Comparison of ENCODE assay signal across 9 cellular contexts in the genomic region with DNA sequence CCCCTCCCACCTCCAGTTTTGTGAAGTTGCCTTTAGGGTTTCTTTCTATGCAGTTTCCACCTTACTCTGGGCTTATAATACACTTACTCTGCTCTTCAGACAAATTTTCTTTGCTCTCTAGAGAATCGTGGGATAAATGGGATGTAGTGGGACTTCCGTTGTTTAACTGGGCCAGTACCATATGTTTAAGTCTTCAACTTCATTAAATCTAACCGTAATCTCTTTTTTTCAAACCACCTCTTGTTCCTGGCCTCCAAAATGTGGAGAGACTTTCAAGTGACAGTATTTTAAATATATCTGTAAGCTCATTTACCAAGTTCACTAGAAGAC. TPM values are rescaled to one million over a fixed set of nuclear protein-coding genes. Genes with fewer than 3 reads are reported as not detected.
A peak's percentile ranks its signal among the peaks of the same experiment; 100 is the strongest.
DNase-seq lines count a peak whose midpoint lies in the region; ATAC-seq, FAIRE-seq and TF ChIP-seq lines count a peak whose summit lies in the region.
"Had no signal": no experiment of that assay in that cellular context is flagged by ENCODE, and none has a peak within 500 bp of the region (broad histone marks: within the 10 kb centered on the region; RNA-seq: fewer than 3 reads in every experiment).

No MANE protein-coding gene starts in this region.

- TF ChIP-seq CTCF in keratinocyte (optimal IDR thresholded peaks at IDR 0.05 in 1 of 3, IDR thresholded peaks at IDR 0.05 in 1 of 3, conservative IDR thresholded peaks at IDR 0.05 in 1 of 3; ENCODE audit: extremely low read depth in 1 of 3, insufficient read depth in 2 of 3, low read length in 3 of 3) (no peak), thyroid gland (IDR thresholded peaks at IDR 0.05) (no peak)

- FAIRE-seq in keratinocyte (lab: Jason Lieb, UNC), result no peak
- FAIRE-seq: endometrium had no signal

- intact Hi-C loops in activated T-helper 2 cell treated with anti-CD3 and anti-CD28 coated beads, Interferon-gamma antibody, Interleukin-2, Interleukin-4, amounts not matched to agents 10 μg/mL and 5 μg/mL and 100 μg/mL, durations not matched to agents 14 hours and 24 hours and 36 hours (cut with micrococcal nuclease), result loop anchor here (5.0 to 10.0 kb wide), 3 partner anchors 123 to 750 kb away; no protein-coding TSS in a partner anchor
- intact Hi-C loops in thyroid gland (cut with DNase I), result no loop called here

- no peaks in the 10 kb centered on the region for H3K9me1 ChIP-seq in keratinocyte (ENCODE audit: control insufficient read depth, extremely low read depth, insufficient read depth, low read length)

- peak overlapping the region; percentile 86 for H3K9ac ChIP-seq in keratinocyte (ENCODE audit: control insufficient read depth, extremely low read depth, insufficient read depth, low read length)

- peaks cover 58% of the 10 kb centered on the region for H3K79me2 ChIP-seq in keratinocyte (ENCODE audit: control insufficient read depth, insufficient read depth, low read length)

- no peak for ATAC-seq in activated CD8-positive, alpha-beta memory T cell treated with anti-CD3 and anti-CD28 coated beads, Interleukin-2, amount 10 ng/mL, durations not matched to agents 7 days and 5 days
- ATAC-seq in GM19463 (IDR thresholded peaks at IDR 0.05; ENCODE audit: unreplicated experiment), result no peak

- no peak for TF ChIP-seq POLR2A in thyroid gland (IDR thresholded peaks at IDR 0.05)

- H3K36me3 Mint-ChIP-seq in activated CD8-positive, alpha-beta memory T cell treated with anti-CD3 and anti-CD28 coated beads, Interleukin-2, amount 10 ng/mL, durations not matched to agents 7 days and 5 days, result peaks cover 12% of the 10 kb centered on the region
- peaks cover 21% of the 10 kb centered on the region for H3K36me3 Mint-ChIP-seq in activated T-helper 2 cell treated with anti-CD3 and anti-CD28 coated beads, Interferon-gamma antibody, Interleukin-2, Interleukin-4, amounts not matched to agents 10 μg/mL and 5 μg/mL and 100 μg/mL, durations not matched to agents 14 hours and 24 hours and 36 hours (ENCODE audit: low read depth)

- H3K27ac Mint-ChIP-seq in activated CD8-positive, alpha-beta memory T cell treated with anti-CD3 and anti-CD28 coated beads, Interleukin-2, amount 10 ng/mL, durations not matched to agents 7 days and 5 days, result peak overlapping the region; percentile 87
- peak overlapping the region; percentile 89 for H3K27ac Mint-ChIP-seq in activated T-helper 2 cell treated with anti-CD3 and anti-CD28 coated beads, Interferon-gamma antibody, Interleukin-2, Interleukin-4, amounts not matched to agents 10 μg/mL and 5 μg/mL and 100 μg/mL, durations not matched to agents 14 hours and 24 hours and 36 hours

- peaks cover 23% of the 10 kb centered on the region for H3K4me1 ChIP-seq in keratinocyte (ENCODE audit: control insufficient read depth, extremely low read depth, insufficient read depth, low read length)
- H3K4me1 ChIP-seq in thyroid gland, result peaks cover 19 to 20% of the 10 kb centered on the region in 2 donors

- H4K20me1 ChIP-seq in keratinocyte (ENCODE audit: control insufficient read depth, extremely low read depth, insufficient read depth, low read length), result peaks cover 2% of the 10 kb centered on the region

- H3K27ac ChIP-seq in keratinocyte (ENCODE audit: control insufficient read depth, insufficient read depth, low read length) (peak overlapping the region; percentile 81), thyroid gland (peak overlapping the region in 2 of 3 donors; percentile 74 to 75)

- peak overlapping the region; percentile 90 for H3K4me2 ChIP-seq in keratinocyte (ENCODE audit: control insufficient read depth, extremely low read depth, insufficient read depth, low read depth, low read length)

- H3K27me3 ChIP-seq in keratinocyte (ENCODE audit: control insufficient read depth, extremely low read depth, insufficient read depth, low read length) (no peaks in the 10 kb centered on the region), thyroid gland (no peaks in the 10 kb centered on the region)

- WGBS in thyroid gland, 2 donors, result 5 to 13% methylated on average over 3 of the region's 3 CpGs

- no peaks in the 10 kb centered on the region for H3K27me3 Mint-ChIP-seq in activated CD8-positive, alpha-beta memory T cell treated with anti-CD3 and anti-CD28 coated beads, Interleukin-2, amount 10 ng/mL, durations not matched to agents 7 days and 5 days
- H3K27me3 Mint-ChIP-seq in activated T-helper 2 cell treated with anti-CD3 and anti-CD28 coated beads, Interferon-gamma antibody, Interleukin-2, Interleukin-4, amounts not matched to agents 10 μg/mL and 5 μg/mL and 100 μg/mL, durations not matched to agents 14 hours and 24 hours and 36 hours (ENCODE audit: low read depth), result peaks cover 1% of the 10 kb centered on the region

- H3K4me1 Mint-ChIP-seq in activated CD8-positive, alpha-beta memory T cell treated with anti-CD3 and anti-CD28 coated beads, Interleukin-2, amount 10 ng/mL, durations not matched to agents 7 days and 5 days, result peaks cover 37% of the 10 kb centered on the region
- H3K4me1 Mint-ChIP-seq in activated T-helper 2 cell treated with anti-CD3 and anti-CD28 coated beads, Interferon-gamma antibody, Interleukin-2, Interleukin-4, amounts not matched to agents 10 μg/mL and 5 μg/mL and 100 μg/mL, durations not matched to agents 14 hours and 24 hours and 36 hours (ENCODE audit: low read depth), result peaks cover 31% of the 10 kb centered on the region

- peak overlapping the region; percentile 51 for H2AFZ ChIP-seq in keratinocyte (ENCODE audit: control insufficient read depth, low read length)

- H3K9me3 ChIP-seq in keratinocyte (ENCODE audit: control insufficient read depth, low read depth, low read length), result no peaks in the 10 kb centered on the region
- H3K9me3 ChIP-seq in thyroid gland, result no peaks in the 10 kb centered on the region

- DNase-seq in activated CD8-positive, alpha-beta memory T cell treated with anti-CD3 and anti-CD28 coated beads, Interleukin-2, amount 10 ng/mL, durations not matched to agents 7 days and 5 days, result no peak
- no peak for DNase-seq in activated CD8-positive, alpha-beta memory T cell treated with anti-CD3 and anti-CD28 coated beads for 24 hours
- no peak for DNase-seq in activated T-helper 2 cell treated with anti-CD3 and anti-CD28 coated beads, Interferon-gamma antibody, Interleukin-2, Interleukin-4, amounts not matched to agents 10 μg/mL and 5 μg/mL and 100 μg/mL, durations not matched to agents 14 hours and 24 hours and 36 hours (ENCODE audit: low spot score)
- DNase-seq in keratinocyte (ENCODE audit: low read depth, low spot score) (no peak), thyroid gland (no peak), SKM-1 (lab: John Stamatoyannopoulos, UW; ENCODE audit: unreplicated experiment) (no peak), NCI-H345 (lab: John Stamatoyannopoulos, UW) (no peak)

- peak overlapping the region; percentile 85 to 99 (median 96) for H3K4me3 ChIP-seq in keratinocyte (ENCODE audit: control insufficient read depth in 2 of 3, extremely low read depth in 1 of 3, insufficient read depth in 2 of 3, low read depth in 1 of 3, low read length in 3 of 3)
- H3K4me3 ChIP-seq in thyroid gland (replicated peaks in 1 of 3), result peak overlapping the region; percentile 18 to 70 (median 39)

- peaks cover 0 to 8% of the 10 kb centered on the region in 2 experiments for H3K36me3 ChIP-seq in keratinocyte (ENCODE audit: control insufficient read depth in 2 of 2, extremely low read depth in 1 of 2, insufficient read depth in 2 of 2, low read length in 2 of 2)
- no peaks in the 10 kb centered on the region for H3K36me3 ChIP-seq in thyroid gland

- no peaks in the 10 kb centered on the region for H3K9me3 Mint-ChIP-seq in activated CD8-positive, alpha-beta memory T cell treated with anti-CD3 and anti-CD28 coated beads, Interleukin-2, amount 10 ng/mL, durations not matched to agents 7 days and 5 days (ENCODE audit: low read depth)
- no peaks in the 10 kb centered on the region for H3K9me3 Mint-ChIP-seq in activated T-helper 2 cell treated with anti-CD3 and anti-CD28 coated beads, Interferon-gamma antibody, Interleukin-2, Interleukin-4, amounts not matched to agents 10 μg/mL and 5 μg/mL and 100 μg/mL, durations not matched to agents 14 hours and 24 hours and 36 hours

- dilution Hi-C loops in keratinocyte (cut with MboI; ENCODE audit: extremely low pct_ligation_motif_present, low sequenced_read_pairs), result no loop called here

- CTCF ChIA-PET in activated CD8-positive, alpha-beta memory T cell treated with anti-CD3 and anti-CD28 coated beads, Interleukin-2, amount 10 ng/mL, durations not matched to agents 7 days and 5 days (lab: Charles Lee), result interaction anchor here (0.9 kb wide), 1 partner anchor 38 kb away, joined by 4 read pairs; no protein-coding TSS in a partner anchor

- peak overlapping the region; percentile 95 for H3K4me3 Mint-ChIP-seq in activated CD8-positive, alpha-beta memory T cell treated with anti-CD3 and anti-CD28 coated beads, Interleukin-2, amount 10 ng/mL, durations not matched to agents 7 days and 5 days
- peak overlapping the region; percentile 95 for H3K4me3 Mint-ChIP-seq in activated T-helper 2 cell treated with anti-CD3 and anti-CD28 coated beads, Interferon-gamma antibody, Interleukin-2, Interleukin-4, amounts not matched to agents 10 μg/mL and 5 μg/mL and 100 μg/mL, durations not matched to agents 14 hours and 24 hours and 36 hours (ENCODE audit: low read depth)

RNA-seq across cellular contexts. Expression of a gene that starts 23.9 kb away (rescaled TPM):
- 100 to 1,000 TPM; 101 to 136 TPM for total RNA-seq in activated CD8-positive, alpha-beta memory T cell treated with anti-CD3 and anti-CD28 coated beads, Interleukin-2, amount 10 ng/mL, durations not matched to agents 7 days and 5 days
- 225 and 227 TPM in 2 replicates for total RNA-seq in activated T-helper 2 cell treated with anti-CD3 and anti-CD28 coated beads, Interferon-gamma antibody, Interleukin-2, Interleukin-4, amounts not matched to agents 10 μg/mL and 5 μg/mL and 100 μg/mL, durations not matched to agents 14 hours and 24 hours and 36 hours
- 88.1 to 130 TPM (median 115 TPM) in 3 replicates for polyA plus RNA-seq in keratinocyte
- 70.0 TPM for polyA plus RNA-seq in keratinocyte (2011; ENCODE audit: low read depth)
- 72.4 and 129 TPM in 2 replicates for polyA plus RNA-seq in keratinocyte (2011; cell fraction: cytosol; rRNA removed)
- polyA plus RNA-seq in keratinocyte (2011; cell fraction: nucleus; rRNA removed), result 103 and 118 TPM in 2 replicates
- 55.9 and 89.0 TPM in 2 replicates for polyA plus RNA-seq in keratinocyte (2012; ENCODE audit: low replicate concordance)
- polyA minus RNA-seq in keratinocyte, result 72.7 to 200 TPM (median 108 TPM) in 3 replicates
- polyA minus RNA-seq in keratinocyte (2011; cell fraction: cytosol; rRNA and poly(A)+ RNA removed), result 82.5 TPM
- polyA minus RNA-seq in keratinocyte (2011; cell fraction: nucleus; rRNA and poly(A)+ RNA removed), result 67.7 and 129 TPM in 2 replicates
- total RNA-seq in thyroid gland, result 100 to 1,000 TPM in 2 of 4 donors, 10 to 100 TPM in 2; 95.4 to 139 (median 108) TPM
